ENCODE assay signal across 12 cellular contexts in the genomic region with DNA sequence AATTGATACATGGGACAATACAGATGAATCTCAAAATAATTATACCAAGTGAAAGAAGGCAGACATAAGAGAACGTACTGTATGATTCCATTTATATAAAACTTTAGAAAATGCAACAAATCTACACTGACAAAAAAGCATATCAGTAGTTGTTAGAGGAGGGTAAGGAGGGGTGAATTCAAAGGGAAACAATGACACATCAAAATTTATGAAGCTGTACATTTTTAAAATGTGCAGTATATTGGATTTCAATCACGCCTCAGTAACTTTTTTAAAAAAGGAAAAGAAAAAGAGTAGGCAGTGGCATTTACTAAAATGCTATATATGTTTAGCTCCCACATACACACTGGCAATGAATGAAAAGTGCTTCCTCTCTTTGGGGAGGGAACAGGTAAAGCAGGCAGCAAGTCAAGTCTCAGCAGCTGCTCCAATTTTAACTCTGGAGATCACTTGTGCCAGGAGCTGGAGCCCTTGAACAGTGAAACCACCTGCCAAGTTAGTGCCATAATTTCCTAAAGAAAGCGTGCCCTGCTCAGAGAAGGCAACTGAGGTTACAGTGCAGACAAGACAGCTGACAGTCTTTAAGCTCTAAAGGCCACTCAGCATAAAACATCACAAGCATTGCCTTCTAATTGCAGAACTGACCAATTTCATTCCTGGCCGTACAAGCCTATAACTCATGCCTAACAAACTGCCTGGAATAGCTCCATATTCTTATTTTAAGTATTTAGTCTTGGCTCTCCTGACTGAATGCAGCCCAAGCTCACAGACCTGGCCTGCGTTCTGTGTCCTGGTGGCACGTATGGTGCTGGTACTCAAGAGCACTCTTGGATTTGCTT. TPM values are rescaled to one million over a fixed set of nuclear protein-coding genes. Genes with fewer than 3 reads are reported as not detected.
A peak's percentile ranks its signal among the peaks of the same experiment; 100 is the strongest.
DNase-seq lines count a peak whose midpoint lies in the region; ATAC-seq and TF ChIP-seq lines count a peak whose summit lies in the region.
"Had no signal": no experiment of that assay in that cellular context is flagged by ENCODE, and none has a peak within 500 bp of the region (broad histone marks: within the 10 kb centered on the region; RNA-seq: fewer than 3 reads in every experiment).

No MANE protein-coding gene starts in this region.

- peaks cover 11% of the 10 kb centered on the region for H3F3A ChIP-seq in PC-3 (ENCODE audit: low read length, unreplicated experiment)

- peaks cover 100% of the 10 kb centered on the region for H3K79me2 ChIP-seq in PC-3 (ENCODE audit: low read length)

- intact Hi-C loops in activated naive CD4-positive, alpha-beta T cell treated with anti-CD3 and anti-CD28 coated beads for 36 hours (cut with micrococcal nuclease): no loop called here
- intact Hi-C loops in PC-3 (cut with micrococcal nuclease): loop anchor here (5.0 kb wide), 1 partner anchor 35 kb away; no protein-coding TSS in a partner anchor
- intact Hi-C loops in lower lobe of right lung (cut with DNase I): no loop called here
- intact Hi-C loops in upper lobe of right lung (cut with DNase I): no loop called here

- no peaks in the 10 kb centered on the region for H3K27me3 ChIP-seq in PC-3 (ENCODE audit: low read length)
- no peaks in the 10 kb centered on the region for H3K27me3 ChIP-seq in lower lobe of right lung (ENCODE audit: low read depth)
- H3K27me3 ChIP-seq in upper lobe of right lung: no peaks in the 10 kb centered on the region
- H3K27me3 ChIP-seq in MG63: no peaks in the 10 kb centered on the region

- H4K20me1 ChIP-seq in PC-3 (ENCODE audit: low read length): peaks cover 92% of the 10 kb centered on the region

- BruUV-seq in PC-3 (replicated peaks; lab: Mats Ljungman, UMichigan): no TSS peak

- DNase-seq in activated naive CD4-positive, alpha-beta T cell treated with anti-CD3 and anti-CD28 coated beads for 36 hours: no peak
- no peak for DNase-seq in activated naive CD4-positive, alpha-beta T cell treated with anti-CD3 and anti-CD28 coated beads, Interleukin-2, amount 50 U/mL, for 72 hours (ENCODE audit: low spot score in 2 of 2)
- no peak for DNase-seq in PC-3
- DNase-seq in lower lobe of right lung: no peak
- no peak for DNase-seq in upper lobe of right lung
- DNase-seq in Kasumi-1 (lab: John Stamatoyannopoulos, UW): no peak
- no peak for DNase-seq in MG63
- DNase-seq: activated CD4-positive, alpha-beta T cell treated with anti-CD3 and anti-CD28 coated beads for 4 hours; NCI-H1694 treated with DMSO at 0.1 percent for 48 hours; stimulated activated CD4-positive, alpha-beta T cell treated with anti-CD3 and anti-CD28 coated beads, Interleukin-4, amount 100 ng/mL, for 1 hour had no signal

- peak overlapping the region; percentile 15; the same call in 1 of the 2 replicates for H3K4me2 ChIP-seq in PC-3 (ENCODE audit: low read length)

- H3K36me3 ChIP-seq in PC-3 (ENCODE audit: low read depth, low read length) (peaks cover 48% of the 10 kb centered on the region), lower lobe of right lung (peaks cover 19% of the 10 kb centered on the region), upper lobe of right lung (peaks cover 10% of the 10 kb centered on the region), MG63 (peaks cover 8% of the 10 kb centered on the region)

- H2AFZ ChIP-seq in PC-3 (ENCODE audit: low read length): no peak overlapping the region

- no peaks in the 10 kb centered on the region for H3K27me3 Mint-ChIP-seq in activated naive CD4-positive, alpha-beta T cell treated with anti-CD3 and anti-CD28 coated beads for 36 hours (ENCODE audit: low read depth)
- H3K27me3 Mint-ChIP-seq: natural killer cell treated with Interleukin-12 subunit alpha and Interleukin-12 subunit beta and Interleukin-15 and Interleukin-18, amount 100 ng/mL, for 72 hours had no signal

- peaks cover 95% of the 10 kb centered on the region for H3K4me1 Mint-ChIP-seq in activated naive CD4-positive, alpha-beta T cell treated with anti-CD3 and anti-CD28 coated beads for 36 hours (ENCODE audit: low read depth)

- TF ChIP-seq CTCF in PC-3 (conservative IDR thresholded peaks at IDR 0.05; ENCODE audit: low read depth, low read length): no peak
- TF ChIP-seq CTCF in lower lobe of right lung (IDR thresholded peaks at IDR 0.05): no peak
- TF ChIP-seq CTCF in upper lobe of right lung (IDR thresholded peaks at IDR 0.05): no peak

- H3K9ac ChIP-seq in PC-3 (ENCODE audit: low read length): no peak overlapping the region

- H3K4me1 ChIP-seq in PC-3 (ENCODE audit: insufficient read depth, low read length) (peaks cover 82% of the 10 kb centered on the region), lower lobe of right lung (peaks cover 98% of the 10 kb centered on the region), upper lobe of right lung (peaks cover 77% of the 10 kb centered on the region)

- ATAC-seq in activated naive CD4-positive, alpha-beta T cell treated with anti-CD3 and anti-CD28 coated beads, Interleukin-2, amount 50 U/mL, for 72 hours: no peak
- ATAC-seq in PC-3: no peak
- peak in 1 of 2 donors; percentile 53 for ATAC-seq in lower lobe of right lung
- ATAC-seq in upper lobe of right lung: peak; percentile 35
- ATAC-seq in HG03520 (IDR thresholded peaks at IDR 0.05; ENCODE audit: unreplicated experiment): no peak
- ATAC-seq: natural killer cell treated with Interleukin-12 subunit alpha and Interleukin-12 subunit beta and Interleukin-15 and Interleukin-18, amount 100 ng/mL, for 72 hours had no signal

- CTCF ChIA-PET in activated naive CD4-positive, alpha-beta T cell treated with anti-CD3 and anti-CD28 coated beads for 36 hours (lab: Charles Lee): interaction anchor here (0.6 to 1.4 kb wide), 6 partner anchors 9 to 395 kb away, joined by 3 to 4 read pairs (median 3); no protein-coding TSS in a partner anchor
- CTCF ChIA-PET in PC-3 (lab: Charles Lee): interaction anchor here (0.6 kb wide), 1 partner anchor 49 kb away, joined by 3 read pairs; no protein-coding TSS in a partner anchor

- peaks cover 20% of the 10 kb centered on the region for H3K36me3 Mint-ChIP-seq in activated naive CD4-positive, alpha-beta T cell treated with anti-CD3 and anti-CD28 coated beads for 36 hours (ENCODE audit: low read depth)
- peaks cover 6 to 24% of the 10 kb centered on the region in 2 donors for H3K36me3 Mint-ChIP-seq in activated naive CD4-positive, alpha-beta T cell treated with anti-CD3 and anti-CD28 coated beads, Interleukin-2, amount 50 U/mL, for 72 hours

- H3K9me2 ChIP-seq in PC-3 (replicated peaks; ENCODE audit: low read length): no peaks in the 10 kb centered on the region

- no peaks in the 10 kb centered on the region for H3K9me3 ChIP-seq in PC-3 (ENCODE audit: low read length)
- H3K9me3 ChIP-seq in lower lobe of right lung: no peaks in the 10 kb centered on the region
- no peaks in the 10 kb centered on the region for H3K9me3 ChIP-seq in upper lobe of right lung
- H3K9me3 ChIP-seq in MG63: no peaks in the 10 kb centered on the region

- H3K27ac ChIP-seq in PC-3 (ENCODE audit: low read length) (0 out of 2 replicates have a peak overlapping the region, but pooled peaks have one; percentile 1), lower lobe of right lung (peak overlapping the region; percentile 37), upper lobe of right lung (no peak overlapping the region)

- POLR2A ChIA-PET in PC-3 (lab: Charles Lee; ENCODE audit: unreplicated experiment): interaction anchor here (1.0 kb wide), 1 partner anchor 9 kb away, joined by 6 read pairs; no protein-coding TSS in a partner anchor

- H3K9me3 Mint-ChIP-seq in activated naive CD4-positive, alpha-beta T cell treated with anti-CD3 and anti-CD28 coated beads for 36 hours: no peaks in the 10 kb centered on the region
- H3K9me3 Mint-ChIP-seq in activated naive CD4-positive, alpha-beta T cell treated with anti-CD3 and anti-CD28 coated beads, Interleukin-2, amount 50 U/mL, for 72 hours: no peaks in the 10 kb centered on the region
- H3K9me3 Mint-ChIP-seq: natural killer cell treated with Interleukin-12 subunit alpha and Interleukin-12 subunit beta and Interleukin-15 and Interleukin-18, amount 100 ng/mL, for 72 hours had no signal

- H3K27ac Mint-ChIP-seq in activated naive CD4-positive, alpha-beta T cell treated with anti-CD3 and anti-CD28 coated beads for 36 hours: peak overlapping the region; percentile 40
- no peak overlapping the region for H3K27ac Mint-ChIP-seq in activated naive CD4-positive, alpha-beta T cell treated with anti-CD3 and anti-CD28 coated beads, Interleukin-2, amount 50 U/mL, for 72 hours

- H3K4me3 Mint-ChIP-seq in activated naive CD4-positive, alpha-beta T cell treated with anti-CD3 and anti-CD28 coated beads for 36 hours: no peak overlapping the region
- H3K4me3 Mint-ChIP-seq: natural killer cell treated with Interleukin-12 subunit alpha and Interleukin-12 subunit beta and Interleukin-15 and Interleukin-18, amount 100 ng/mL, for 72 hours had no signal

- H3K4me3 ChIP-seq in PC-3 (ENCODE audit: low read length) (no peak overlapping the region), lower lobe of right lung (no peak overlapping the region), upper lobe of right lung (no peak overlapping the region), MG63 (no peak overlapping the region)

RNA-seq across cellular contexts. Expression of a gene that starts 10.9 kb away (rescaled TPM):
- 100 to 1,000 TPM; 232 to 237 TPM for total RNA-seq in activated naive CD4-positive, alpha-beta T cell treated with anti-CD3 and anti-CD28 coated beads for 36 hours
- total RNA-seq in activated naive CD4-positive, alpha-beta T cell treated with anti-CD3 and anti-CD28 coated beads, Interleukin-2, amount 50 U/mL, for 72 hours: 100 to 1,000 TPM; 147 to 374 TPM
- total RNA-seq in PC-3 (2014; rRNA removed) (178 and 198 TPM in 2 replicates), lower lobe of right lung (291 TPM), upper lobe of right lung (266 TPM)
- total RNA-seq in MG63 (2014; rRNA removed; shearing (Covaris generic); ENCODE audit: low replicate concordance): 146 TPM in 2 replicates

RNA-seq across cellular contexts. Expression of a gene that starts 53.0 kb away (rescaled TPM):
- total RNA-seq in activated naive CD4-positive, alpha-beta T cell treated with anti-CD3 and anti-CD28 coated beads for 36 hours: 1 to 10 TPM; 5.5 to 5.8 TPM
- 10 to 100 TPM in 1 of 2 donors, 1 to 10 TPM in 1; 4.9 to 18.5 TPM for total RNA-seq in activated naive CD4-positive, alpha-beta T cell treated with anti-CD3 and anti-CD28 coated beads, Interleukin-2, amount 50 U/mL, for 72 hours
- 14.4 and 25.5 TPM in 2 replicates for total RNA-seq in PC-3 (2014; rRNA removed)
- total RNA-seq in lower lobe of right lung: 10.8 TPM
- 10.9 TPM for total RNA-seq in upper lobe of right lung
- total RNA-seq in MG63 (2014; rRNA removed; shearing (Covaris generic); ENCODE audit: low replicate concordance): 4.9 TPM in 1 of 2 replicates, not detected in the other
